ENCODE assay signal across 11 cellular contexts in genomic region chr13:44876782-44877324, GRCh38.
DNase-seq lines count a peak whose midpoint lies in the region; ATAC-seq and TF ChIP-seq lines count a peak whose summit lies in the region.
"Had no signal": no experiment of that assay in that cellular context is flagged by ENCODE, and none has a peak within 500 bp of the region (broad histone marks: within the 10 kb centered on the region; RNA-seq: fewer than 3 reads in every experiment).

No MANE protein-coding gene starts in this region.

- no peak overlapping the region for H3K4me2 ChIP-seq in OCI-LY7 (ENCODE audit: low read length)

- POLR2A ChIA-PET in OCI-LY7 (lab: Charles Lee): interaction anchor here (1.2 kb wide), 1 partner anchor 23 kb away, joined by 3 read pairs; no protein-coding TSS in a partner anchor

- H3K9me3 ChIP-seq in OCI-LY7 (ENCODE audit: low read length): no peaks in the 10 kb centered on the region
- H3K9me3 ChIP-seq: neutrophil had no signal

- no peak overlapping the region for H2AFZ ChIP-seq in OCI-LY7 (ENCODE audit: low read length)

- H3K36me3 ChIP-seq in OCI-LY7 (ENCODE audit: insufficient read depth, low read length): no peaks in the 10 kb centered on the region
- H3K36me3 ChIP-seq: neutrophil had no signal

- no peaks in the 10 kb centered on the region for H3K4me1 ChIP-seq in OCI-LY7 (ENCODE audit: insufficient read depth, low read length, poor library complexity, severe bottlenecking)

- peak; percentile 33 for DNase-seq in stimulated activated CD4-positive, alpha-beta T cell treated with anti-CD3 and anti-CD28 coated beads, Interleukin-15, amount 100 ng/mL, for 24 hours
- no peak for DNase-seq in stimulated activated CD4-positive, alpha-beta T cell treated with anti-CD3 and anti-CD28 coated beads, Interleukin-4, amount 100 ng/mL, for 4 hours
- no peak for DNase-seq in OCI-LY7 (ENCODE audit: low spot score)
- DNase-seq in fibroblast of villous mesenchyme (ENCODE audit: low read depth): no peak
- DNase-seq in type B pancreatic cell (ENCODE audit: extremely low spot score, unreplicated experiment): no peak
- DNase-seq in hippocampal formation (lab: John Stamatoyannopoulos, UW): no peak
- no peak for DNase-seq in activated CD4-positive, CD25-positive, alpha-beta regulatory T cell (lab: John Stamatoyannopoulos, UW)
- DNase-seq: cortex of kidney, NCI-H2081 treated with DMSO at 0.1 percent for 48 hours had no signal

- no peaks in the 10 kb centered on the region for H3K9me2 ChIP-seq in OCI-LY7 (ENCODE audit: insufficient read depth, low read length)

- H3K4me3 ChIP-seq in OCI-LY7 (ENCODE audit: low read depth, low read length, poor library complexity, severe bottlenecking) (no peak overlapping the region), fibroblast of villous mesenchyme (ENCODE audit: low read depth, low read length) (no peak overlapping the region)

- no peaks in the 10 kb centered on the region for H4K20me1 ChIP-seq in OCI-LY7 (ENCODE audit: insufficient read depth, low read length)

- no peak for ATAC-seq in HG03175 (IDR thresholded peaks at IDR 0.05; ENCODE audit: unreplicated experiment)

- CTCF ChIA-PET in OCI-LY7 (lab: Charles Lee; ENCODE audit: unreplicated experiment): no interaction called here

- H3K27ac ChIP-seq in OCI-LY7 (ENCODE audit: low read depth, low read length, poor library complexity, severe bottlenecking): no peak overlapping the region
- H3K27ac ChIP-seq: neutrophil had no signal

- no peaks in the 10 kb centered on the region for H3K79me2 ChIP-seq in OCI-LY7 (ENCODE audit: insufficient read depth, low read depth, low read length)

- no peak overlapping the region for H3K27ac Mint-ChIP-seq in type B pancreatic cell

- BruUV-seq in OCI-LY7 (replicated peaks; lab: Mats Ljungman, UMichigan): no TSS peak

- H3K4me3 Mint-ChIP-seq in type B pancreatic cell: no peak overlapping the region

- intact Hi-C loops in OCI-LY7 (cut with micrococcal nuclease; ENCODE audit: unreplicated experiment): no loop called here

- peaks cover 31% of the 10 kb centered on the region for H3K4me1 Mint-ChIP-seq in type B pancreatic cell (ENCODE audit: unreplicated experiment)

- TF ChIP-seq CTCF in OCI-LY7 (conservative IDR thresholded peaks at IDR 0.05; ENCODE audit: low read length) (peak; percentile 51), fibroblast of villous mesenchyme (IDR thresholded peaks at IDR 0.05; ENCODE audit: insufficient read depth, low read depth, low read length) (peak; percentile 35), type B pancreatic cell (conservative IDR thresholded peaks at IDR 0.05) (peak; percentile 61)

- H3K27me3 Mint-ChIP-seq in type B pancreatic cell: no peaks in the 10 kb centered on the region

- peaks cover 7% of the 10 kb centered on the region for H3K9me3 Mint-ChIP-seq in type B pancreatic cell

- H3K36me3 Mint-ChIP-seq in type B pancreatic cell: peaks cover 4% of the 10 kb centered on the region
